ENCODE assay signal across 12 cellular contexts in the genomic region with DNA sequence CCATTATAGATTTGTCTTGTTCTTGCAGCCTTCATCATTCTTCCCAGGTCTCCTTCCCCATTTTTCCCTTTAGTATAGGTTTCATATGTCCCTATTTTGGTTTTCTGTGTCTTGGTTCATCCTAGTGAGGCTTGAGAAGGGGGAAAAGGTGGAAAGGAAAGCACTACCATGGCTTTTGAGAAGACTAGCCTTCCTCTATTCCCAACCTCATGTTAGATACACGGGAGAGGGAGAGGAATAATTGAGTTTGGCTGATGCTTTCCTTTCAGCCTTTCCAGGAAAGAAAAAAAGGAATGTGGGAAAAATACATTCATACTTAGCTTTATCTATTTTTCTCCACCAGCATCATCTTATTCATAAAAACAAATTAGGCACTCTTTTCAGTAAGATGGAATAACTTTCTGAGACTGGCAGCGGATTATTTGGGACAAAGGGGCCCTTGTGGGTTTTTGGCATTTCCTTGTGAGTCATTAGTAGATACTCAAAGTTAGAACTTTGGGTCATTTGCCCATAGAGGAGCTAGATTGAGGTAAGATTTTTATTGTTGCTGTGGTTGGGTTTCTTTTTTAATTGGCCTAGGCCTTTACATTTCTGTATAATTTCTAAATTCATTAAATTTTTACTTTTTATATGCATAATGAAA. TPM values are rescaled to one million over a fixed set of nuclear protein-coding genes. Genes with fewer than 3 reads are reported as not detected.
DNase-seq lines count a peak whose midpoint lies in the region; ATAC-seq and TF ChIP-seq lines count a peak whose summit lies in the region.
"Had no signal": no experiment of that assay in that cellular context is flagged by ENCODE, and none has a peak within 500 bp of the region (broad histone marks: within the 10 kb centered on the region; RNA-seq: fewer than 3 reads in every experiment).

No MANE protein-coding gene starts in this region.

- H3K27ac ChIP-seq in HEK293 (ENCODE audit: extremely low read depth, low read depth, low read length) (0 out of 2 replicates have a peak overlapping the region, but pooled peaks have one; percentile 39), upper lobe of right lung (no peak overlapping the region)

- TF ChIP-seq CTCF in HEK293 (tag by site-specific recombination; IDR thresholded peaks at IDR 0.05) = no peak
- TF ChIP-seq CTCF in upper lobe of right lung (IDR thresholded peaks at IDR 0.05) = no peak

- no peaks in the 10 kb centered on the region for H3K9me3 Mint-ChIP-seq in activated naive CD8-positive, alpha-beta T cell treated with anti-CD3 and anti-CD28 coated beads for 36 hours
- no peaks in the 10 kb centered on the region for H3K9me3 Mint-ChIP-seq in immature natural killer cell

- intact Hi-C loops in upper lobe of right lung (cut with DNase I) = no loop called here

- H3K36me3 ChIP-seq in HEK293 (ENCODE audit: control insufficient read depth in 2 of 2, insufficient read depth in 1 of 2, low read length in 2 of 2) (peaks cover 45 to 96% of the 10 kb centered on the region in 2 experiments), upper lobe of right lung (peaks cover 94% of the 10 kb centered on the region)

- H3K4me3 ChIP-seq in HEK293 (ENCODE audit: low read depth, low read length) (no peak overlapping the region), upper lobe of right lung (no peak overlapping the region)
- H3K4me3 ChIP-seq: gastroesophageal sphincter had no signal

- POLR2A ChIA-PET in HEK293 (lab: Yijun Ruan, JAX) = interaction anchor here (0.6 to 1.9 kb wide), 3 partner anchors 10 to 206 kb away, joined by 3 to 7 read pairs (median 3); partner anchors contain the start of gene NAT10

- peaks cover 29% of the 10 kb centered on the region for H3K4me1 Mint-ChIP-seq in activated naive CD8-positive, alpha-beta T cell treated with anti-CD3 and anti-CD28 coated beads for 36 hours
- H3K4me1 Mint-ChIP-seq in immature natural killer cell = peaks cover 33 to 72% of the 10 kb centered on the region in 2 donors

- DNase-seq in ACHN (peak; percentile 19), immature natural killer cell (no peak), DMS 273 (lab: John Stamatoyannopoulos, UW; ENCODE audit: unreplicated experiment) (no peak), NCI-H2029 (lab: John Stamatoyannopoulos, UW) (no peak), Kasumi-1 (lab: John Stamatoyannopoulos, UW) (no peak), upper lobe of right lung (no peak)
- no peak for DNase-seq in activated naive CD8-positive, alpha-beta T cell treated with anti-CD3 and anti-CD28 coated beads for 36 hours
- DNase-seq: DMS 273 treated with DMSO at 0.1 percent for 48 hours; SHP77 treated with DMSO at 0.1 percent for 48 hours; stimulated activated CD4-positive, alpha-beta T cell treated with anti-CD3 and anti-CD28 coated beads, Interleukin-4, amount 100 ng/mL, for 4 hours had no signal

- H3K27me3 ChIP-seq in upper lobe of right lung = no peaks in the 10 kb centered on the region
- H3K27me3 ChIP-seq: gastroesophageal sphincter had no signal

- H3K4me1 ChIP-seq in HEK293 (ENCODE audit: control insufficient read depth, insufficient read depth, low read length) (no peaks in the 10 kb centered on the region), upper lobe of right lung (no peaks in the 10 kb centered on the region)

- ATAC-seq in upper lobe of right lung = no peak
- ATAC-seq: gastroesophageal sphincter had no signal

- no peaks in the 10 kb centered on the region for H3K27me3 Mint-ChIP-seq in activated naive CD8-positive, alpha-beta T cell treated with anti-CD3 and anti-CD28 coated beads for 36 hours
- peaks cover 0 to 1% (median 0%) of the 10 kb centered on the region in 3 donors for H3K27me3 Mint-ChIP-seq in immature natural killer cell (ENCODE audit: low read depth in 3 of 3)

- in situ Hi-C loops in ACHN (cut with HindIII; ENCODE audit: low pct_ligation_motif_present, low pct_unique_long_range_greater_than_20kb, low sequenced_read_pairs) = no loop called here

- H3K9me3 ChIP-seq in HEK293 (ENCODE audit: control insufficient read depth, insufficient read depth, low read depth, low read length) (no peaks in the 10 kb centered on the region), upper lobe of right lung (no peaks in the 10 kb centered on the region)
- H3K9me3 ChIP-seq: gastroesophageal sphincter had no signal

- H3K4me3 Mint-ChIP-seq in activated naive CD8-positive, alpha-beta T cell treated with anti-CD3 and anti-CD28 coated beads for 36 hours = no peak overlapping the region
- H3K4me3 Mint-ChIP-seq in immature natural killer cell = no peak overlapping the region

- CTCF ChIA-PET in HEK293 (lab: Yijun Ruan, JAX) = interaction anchor here (1.2 to 2.6 kb wide), 4 partner anchors 78 to 267 kb away, joined by 4 to 12 read pairs (median 4); no protein-coding TSS in a partner anchor

- H3K27ac Mint-ChIP-seq in activated naive CD8-positive, alpha-beta T cell treated with anti-CD3 and anti-CD28 coated beads for 36 hours = peak overlapping the region; percentile 9
- peak overlapping the region in 4 of 6 donors; percentile 11 to 75 (median 19) for H3K27ac Mint-ChIP-seq in immature natural killer cell

- H3K36me3 Mint-ChIP-seq in activated naive CD8-positive, alpha-beta T cell treated with anti-CD3 and anti-CD28 coated beads for 36 hours = peaks cover 27% of the 10 kb centered on the region
- peaks cover 16 to 34% (median 20%) of the 10 kb centered on the region in 3 donors for H3K36me3 Mint-ChIP-seq in immature natural killer cell

TF ChIP-seq in HEK293, 187 proteins besides CTCF, POLR2A, EP300 and RAD21:
- TF ChIP-seq ZNF23 (tag by site-specific recombination; IDR thresholded peaks at IDR 0.05; ENCODE audit: borderline replicate concordance) (no peak), PRDM6 (tag by site-specific recombination; IDR thresholded peaks at IDR 0.05) (0 out of 2 replicates have a peak, but pooled peaks have one; percentile 33)

RNA-seq across cellular contexts. Expression of gene CAPRIN1, which starts 23.8 kb away (rescaled TPM):
- total RNA-seq in activated naive CD8-positive, alpha-beta T cell treated with anti-CD3 and anti-CD28 coated beads for 36 hours = 100 to 1,000 TPM; 313 to 342 TPM
- 10 to 100 TPM; 27.8 to 71.2 (median 43.3) TPM for polyA plus RNA-seq in immature natural killer cell
- 164 TPM for total RNA-seq in upper lobe of right lung

RNA-seq across cellular contexts. Expression of gene NAT10, which starts 30.1 kb away (rescaled TPM):
- total RNA-seq in activated naive CD8-positive, alpha-beta T cell treated with anti-CD3 and anti-CD28 coated beads for 36 hours = 100 to 1,000 TPM; 160 to 169 TPM
- polyA plus RNA-seq in immature natural killer cell = 10 to 100 TPM in 2 of 3 donors, 1 to 10 TPM in 1; 7.7 to 31.8 (median 16.8) TPM
- total RNA-seq in upper lobe of right lung = 42.9 TPM
